In the genomic region with DNA sequence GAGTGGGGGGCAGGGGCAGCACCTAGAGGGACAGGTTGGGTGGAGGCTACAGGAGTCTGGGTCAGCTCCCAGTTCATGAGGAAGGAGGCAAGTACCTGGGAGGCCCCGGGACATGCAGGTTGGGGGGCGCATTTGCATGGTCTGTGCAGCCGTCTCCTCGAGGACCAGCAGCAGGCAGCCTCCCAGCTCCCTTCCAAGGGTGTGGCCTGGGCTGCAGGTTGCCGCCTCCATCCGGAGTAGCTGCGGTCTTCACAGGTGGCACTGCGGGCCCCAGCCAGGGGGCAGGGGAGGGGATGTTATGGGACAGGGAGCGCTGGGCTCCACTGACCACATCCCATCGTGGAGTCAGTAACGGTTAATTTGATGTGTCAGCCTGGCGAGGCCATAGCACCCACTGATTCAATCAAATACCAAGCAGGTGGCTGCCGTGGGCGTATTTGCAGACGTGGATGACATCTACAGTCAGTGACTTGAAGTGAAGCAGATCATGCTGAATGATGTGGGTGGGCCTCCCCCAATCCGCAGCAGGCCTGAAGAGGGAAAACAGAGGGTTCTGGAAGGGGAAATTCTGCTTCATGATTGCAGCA, we compare ENCODE assay signal across 8 cellular contexts.
DNase-seq lines count a peak whose midpoint lies in the region; ATAC-seq and TF ChIP-seq lines count a peak whose summit lies in the region.

No MANE protein-coding gene starts in this region.

- H3K36me3 ChIP-seq in transverse colon = no peaks in the 10 kb centered on the region

- peak in 2 of 3 donors; percentile 33 to 38 for DNase-seq in T-helper 17 cell
- peak; percentile 59 for DNase-seq in stimulated activated CD8-positive, alpha-beta memory T cell treated with anti-CD3 and anti-CD28 coated beads, Interleukin-7, amount 100 ng/mL, for 24 hours (ENCODE audit: low read depth)
- no peak for DNase-seq in NCI-H2227 (lab: John Stamatoyannopoulos, UW; ENCODE audit: unreplicated experiment)
- DNase-seq in NCI-H774 (lab: John Stamatoyannopoulos, UW) = no peak
- DNase-seq in transverse colon = no peak
- DNase-seq in activated gamma-delta T cell (lab: John Stamatoyannopoulos, UW) = no peak

- in situ Hi-C loops in transverse colon (cut with MboI; ENCODE audit: low pct_ligation_motif_present in 1 of 4, low pct_unique_long_range_greater_than_20kb in 1 of 4, low sequenced_read_pairs in 3 of 4) = loop anchor here in 2 of 4 donors (25.0 kb wide), 1 partner anchor 142 kb away; no protein-coding TSS in a partner anchor

- H3K27me3 ChIP-seq in transverse colon = no peaks in the 10 kb centered on the region

- intact Hi-C loops in dendritic cell treated with granulocyte-macrophage colony-stimulating factor and Interleukin-4, amounts not matched to agents 40 ng/mL and 50 ng/mL, for 4 days (cut with micrococcal nuclease) = loop anchor here (5.0 kb wide), 1 partner anchor 42 kb away; no protein-coding TSS in a partner anchor
- intact Hi-C loops in transverse colon (cut with DNase I; ENCODE audit: low total_unique reads) = loop anchor here (10.0 kb wide), 1 partner anchor 70 kb away; no protein-coding TSS in a partner anchor

- peaks cover 5 to 26% (median 9%) of the 10 kb centered on the region in 4 donors for H3K4me1 ChIP-seq in transverse colon

- no peak for TF ChIP-seq POLR2A in transverse colon (IDR thresholded peaks at IDR 0.05)

- no peak overlapping the region for H3K27ac ChIP-seq in transverse colon

- no peaks in the 10 kb centered on the region for H3K36me3 Mint-ChIP-seq in T-helper 17 cell (ENCODE audit: low read depth)
- H3K36me3 Mint-ChIP-seq in dendritic cell treated with granulocyte-macrophage colony-stimulating factor and Interleukin-4, amounts not matched to agents 40 ng/mL and 50 ng/mL, for 4 days (ENCODE audit: low read depth) = peaks cover 19% of the 10 kb centered on the region

- ATAC-seq in GM21515 (IDR thresholded peaks at IDR 0.05; ENCODE audit: unreplicated experiment) = peak; percentile 55
- ATAC-seq in T-helper 17 cell = peak; percentile 93

- 76% methylated on average over 16 of the region's 16 CpGs; no CpG with 5 or more reads in 1 of the 2 donors for WGBS in transverse colon (ENCODE audit: low coverage in 1 of 2), 2 donors

- H3K9me3 Mint-ChIP-seq in dendritic cell treated with granulocyte-macrophage colony-stimulating factor and Interleukin-4, amounts not matched to agents 40 ng/mL and 50 ng/mL, for 4 days = no peaks in the 10 kb centered on the region

- TF ChIP-seq CTCF in transverse colon (IDR thresholded peaks at IDR 0.05) = no peak

- no peak for TF ChIP-seq EP300 in transverse colon (IDR thresholded peaks at IDR 0.05; ENCODE audit: low read depth)

- peak overlapping the region; percentile 76 for H3K4me3 Mint-ChIP-seq in T-helper 17 cell
- no peak overlapping the region for H3K4me3 Mint-ChIP-seq in dendritic cell treated with granulocyte-macrophage colony-stimulating factor and Interleukin-4, amounts not matched to agents 40 ng/mL and 50 ng/mL, for 4 days

- peak overlapping the region; percentile 51 for H3K27ac Mint-ChIP-seq in T-helper 17 cell
- peak overlapping the region; percentile 93 for H3K27ac Mint-ChIP-seq in dendritic cell treated with granulocyte-macrophage colony-stimulating factor and Interleukin-4, amounts not matched to agents 40 ng/mL and 50 ng/mL, for 4 days

- no peaks in the 10 kb centered on the region for H3K27me3 Mint-ChIP-seq in T-helper 17 cell
- no peaks in the 10 kb centered on the region for H3K27me3 Mint-ChIP-seq in dendritic cell treated with granulocyte-macrophage colony-stimulating factor and Interleukin-4, amounts not matched to agents 40 ng/mL and 50 ng/mL, for 4 days

- H3K4me1 Mint-ChIP-seq in T-helper 17 cell = peaks cover 31% of the 10 kb centered on the region
- peaks cover 94% of the 10 kb centered on the region for H3K4me1 Mint-ChIP-seq in dendritic cell treated with granulocyte-macrophage colony-stimulating factor and Interleukin-4, amounts not matched to agents 40 ng/mL and 50 ng/mL, for 4 days (ENCODE audit: low read depth)

- H3K9me3 ChIP-seq in T-helper 17 cell (ENCODE audit: control insufficient read depth, low read length, poor library complexity, severe bottlenecking) (no peaks in the 10 kb centered on the region), transverse colon (no peaks in the 10 kb centered on the region)

- H3K4me3 ChIP-seq in transverse colon = no peak overlapping the region

Comparison
In these comparisons a context has a peak if more than half of its experiments do, and no peak if none do; other contexts are left out.
1. DNase-seq: peak in T-helper 17 cell (2 of 3) and stimulated activated CD8-positive, alpha-beta memory T cell treated with anti-CD3 and anti-CD28 coated beads, Interleukin-7, amount 100 ng/mL, for 24 hours (single experiment); none in NCI-H2227 (single experiment), NCI-H774 (single experiment), transverse colon (single experiment) and activated gamma-delta T cell (single experiment).